In genomic region chr7:33107136-33108066, GRCh38 we compare ENCODE assay signal across 8 cellular contexts. TPM values are rescaled to one million over a fixed set of nuclear protein-coding genes. Genes with fewer than 3 reads are reported as not detected.
DNase-seq lines count a peak whose midpoint lies in the region; ATAC-seq, FAIRE-seq and TF ChIP-seq lines count a peak whose summit lies in the region.

No MANE protein-coding gene starts in this region.

- POLR2A ChIA-PET in MCF 10A (lab: Yijun Ruan, JAX), result interaction anchor here (0.8 to 4.2 kb wide), 16 partner anchors 9 to 216 kb away, joined by 3 to 44 read pairs (median 6); partner anchors contain the start of genes BBS9, FKBP9, KBTBD2 and NT5C3A

- ATAC-seq in HG03521 (IDR thresholded peaks at IDR 0.05; ENCODE audit: unreplicated experiment), result peak; percentile 23

- H3K27ac Mint-ChIP-seq in CD14-positive monocyte (no peak overlapping the region), MCF 10A (ENCODE audit: low read depth, unreplicated experiment) (no peak overlapping the region)
- H3K27ac Mint-ChIP-seq in stimulated activated naive CD8-positive, alpha-beta T cell treated with anti-CD3 and anti-CD28 coated beads, Interleukin-15, Interleukin-2, amounts not matched to agents 100 ng/mL and 50 ng/mL, for 24 hours, result peak overlapping the region; percentile 64

- BruUV-seq in MCF 10A (replicated peaks; lab: Mats Ljungman, UMichigan), result no TSS peak

- TF ChIP-seq CTCF in CD14-positive monocyte (IDR thresholded peaks at IDR 0.05), result peak; percentile 7
- peak; percentile 51 for TF ChIP-seq CTCF in MCF 10A (IDR thresholded peaks at IDR 0.05; ENCODE audit: unreplicated experiment)
- peak; percentile 43 for TF ChIP-seq CTCF in kidney (IDR thresholded peaks at IDR 0.05; ENCODE audit: borderline replicate concordance, extremely low read depth, insufficient read depth)

- peak overlapping the region; percentile 61 to 84 for H3K4me3 ChIP-seq in kidney (ENCODE audit: low read length in 2 of 2)

- H3K27me3 Mint-ChIP-seq in CD14-positive monocyte (ENCODE audit: low read depth in 3 of 3) (peaks cover 12 to 17% (median 17%) of the 10 kb centered on the region in 3 donors), MCF 10A (ENCODE audit: insufficient read depth, unreplicated experiment) (peaks cover 9% of the 10 kb centered on the region)
- H3K27me3 Mint-ChIP-seq in stimulated activated naive CD8-positive, alpha-beta T cell treated with anti-CD3 and anti-CD28 coated beads, Interleukin-15, Interleukin-2, amounts not matched to agents 100 ng/mL and 50 ng/mL, for 24 hours, result peaks cover 8% of the 10 kb centered on the region

- peaks cover 14 to 21% of the 10 kb centered on the region in 2 donors for H3K36me3 Mint-ChIP-seq in CD14-positive monocyte
- H3K36me3 Mint-ChIP-seq in MCF 10A (ENCODE audit: insufficient read depth, unreplicated experiment), result peaks cover 21% of the 10 kb centered on the region
- H3K36me3 Mint-ChIP-seq in stimulated activated naive CD8-positive, alpha-beta T cell treated with anti-CD3 and anti-CD28 coated beads, Interleukin-15, Interleukin-2, amounts not matched to agents 100 ng/mL and 50 ng/mL, for 24 hours (ENCODE audit: low read depth), result peaks cover 18% of the 10 kb centered on the region

- peaks cover 0 to 10% of the 10 kb centered on the region in 2 donors for H3K36me3 ChIP-seq in kidney (ENCODE audit: control insufficient read depth in 1 of 2, insufficient read depth in 2 of 2, low read length in 2 of 2)

- H3K4me3 Mint-ChIP-seq in CD14-positive monocyte, result peak overlapping the region in 1 of 2 donors; percentile 55
- H3K4me3 Mint-ChIP-seq in MCF 10A (ENCODE audit: unreplicated experiment), result peak overlapping the region; percentile 80
- H3K4me3 Mint-ChIP-seq in stimulated activated naive CD8-positive, alpha-beta T cell treated with anti-CD3 and anti-CD28 coated beads, Interleukin-15, Interleukin-2, amounts not matched to agents 100 ng/mL and 50 ng/mL, for 24 hours, result peak overlapping the region; percentile 94

- intact Hi-C loops in CD14-positive monocyte (cut with micrococcal nuclease) (loop anchor here in 1 of 2 donors (5.0 kb wide), 1 partner anchor 45 kb away; the partner anchor contains the start of gene NT5C3A), MCF 10A (cut with micrococcal nuclease) (loop anchor here (1.0 to 5.0 kb wide), 7 partner anchors 21 to 415 kb away; partner anchors contain the start of genes BBS9 and NT5C3A), kidney (cut with DNase I) (no loop called here)

- no peaks in the 10 kb centered on the region for H3K9me3 ChIP-seq in kidney (ENCODE audit: control insufficient read depth in 1 of 2, low read length in 2 of 2)

- H3K9me3 Mint-ChIP-seq in CD14-positive monocyte (no peaks in the 10 kb centered on the region), MCF 10A (ENCODE audit: unreplicated experiment) (no peaks in the 10 kb centered on the region)
- no peaks in the 10 kb centered on the region for H3K9me3 Mint-ChIP-seq in stimulated activated naive CD8-positive, alpha-beta T cell treated with anti-CD3 and anti-CD28 coated beads, Interleukin-15, Interleukin-2, amounts not matched to agents 100 ng/mL and 50 ng/mL, for 24 hours

- peaks cover 13 to 18% of the 10 kb centered on the region in 2 donors for H3K4me1 ChIP-seq in kidney (ENCODE audit: control insufficient read depth in 1 of 2, insufficient read depth in 1 of 2, low read depth in 1 of 2, low read length in 2 of 2)

- no peak overlapping the region for H3K27ac ChIP-seq in kidney (ENCODE audit: low read depth in 2 of 2, low read length in 2 of 2)

- H3K4me1 Mint-ChIP-seq in CD14-positive monocyte (peaks cover 27% of the 10 kb centered on the region), MCF 10A (ENCODE audit: insufficient read depth, unreplicated experiment) (peaks cover 4% of the 10 kb centered on the region)
- peaks cover 60% of the 10 kb centered on the region for H3K4me1 Mint-ChIP-seq in stimulated activated naive CD8-positive, alpha-beta T cell treated with anti-CD3 and anti-CD28 coated beads, Interleukin-15, Interleukin-2, amounts not matched to agents 100 ng/mL and 50 ng/mL, for 24 hours (ENCODE audit: low read depth)

- DNase-seq in CD14-positive monocyte (ENCODE audit: low spot score) (no peak), GM18507 (ENCODE audit: extremely low spot score, insufficient read length, low read depth) (no peak), RCC 7860 (ENCODE audit: low spot score) (no peak), MCF 10A (ENCODE audit: unreplicated experiment) (peak; percentile 58), kidney (no peak)
- no peak for DNase-seq in effector CD8-positive, alpha-beta T cell (lab: John Stamatoyannopoulos, UW)

- peak overlapping the region; percentile 8 to 61 for H3K9ac ChIP-seq in kidney (ENCODE audit: low read length in 2 of 2)

- FAIRE-seq in GM18507 (lab: Jason Lieb, UNC) (peak; percentile 80), RCC 7860 (lab: Jason Lieb, UNC) (peak; percentile 60), kidney (lab: Jason Lieb, UNC) (no peak)

- CTCF ChIA-PET in MCF 10A (lab: Yijun Ruan, JAX), result interaction anchor here (0.6 to 4.0 kb wide), 51 partner anchors 10 to 1642 kb away, joined by 3 to 31 read pairs (median 5); partner anchors contain the start of genes LSM5 and NT5C3A

RNA-seq across cellular contexts. Expression of gene RP9, which starts 1.8 kb away (rescaled TPM):
- 1 to 10 TPM; 6.5 to 8.7 TPM for polyA plus RNA-seq in CD14-positive monocyte
- 29.1 and 32.1 TPM in 2 replicates for total RNA-seq in MCF 10A (2022)
- 11.3 TPM for total RNA-seq in kidney
- polyA plus RNA-seq in kidney (ENCODE audit: insufficient read depth, low read depth, low replicate concordance), result 26.1 TPM

RNA-seq across cellular contexts. Expression of gene BBS9, which starts 22.0 kb away (rescaled TPM):
- 1 to 10 TPM; 6.8 to 7.5 TPM for polyA plus RNA-seq in CD14-positive monocyte
- 5.1 and 7.2 TPM in 2 replicates for total RNA-seq in MCF 10A (2022)
- total RNA-seq in kidney, result 23.4 TPM
- 9.0 TPM for polyA plus RNA-seq in kidney (ENCODE audit: insufficient read depth, low read depth, low replicate concordance)

RNA-seq across cellular contexts. Expression of gene NT5C3A, which starts 44.8 kb away (rescaled TPM):
- polyA plus RNA-seq in CD14-positive monocyte (10 to 100 TPM; 29.5 to 37.7 TPM), kidney (ENCODE audit: insufficient read depth, low read depth, low replicate concordance) (22.2 TPM)
- total RNA-seq in MCF 10A (2022) (35.4 and 49.5 TPM in 2 replicates), kidney (29.0 TPM)
